In the genomic region with DNA sequence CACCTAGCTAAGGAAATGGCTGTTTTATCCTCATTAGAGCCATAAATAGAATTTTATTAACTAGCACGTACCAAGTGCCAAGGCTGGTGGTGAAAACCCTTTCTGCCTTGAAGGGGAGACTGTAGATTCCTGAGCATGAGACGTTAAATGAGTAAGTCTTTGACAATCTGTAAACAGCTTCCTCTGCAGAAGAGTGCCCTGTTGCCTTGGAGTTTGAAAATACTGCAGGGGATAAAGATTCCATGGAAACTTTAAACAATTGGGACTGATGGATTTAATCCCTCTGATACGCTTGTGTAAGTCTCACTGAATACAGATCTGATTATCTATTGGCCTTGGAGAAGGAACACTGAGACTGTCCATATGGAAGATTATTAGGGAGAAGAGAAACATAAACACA, we compare ENCODE assay signal across 20 cellular contexts.
"Had no signal": no experiment of that assay in that cellular context is flagged by ENCODE, and none has a peak within 500 bp of the region (broad histone marks: within the 10 kb centered on the region; RNA-seq: fewer than 3 reads in every experiment).

No MANE protein-coding gene starts in this region.

- H3K36me3 ChIP-seq: breast epithelium, SJSA1 had no signal

- DNase-seq: activated CD4-positive, alpha-beta memory T cell treated with anti-CD3 and anti-CD28 coated beads, Interleukin-2, amount 10 ng/mL, durations not matched to agents 7 days and 5 days; activated CD4-positive, alpha-beta T cell treated with anti-CD3 and anti-CD28 coated beads, Interleukin-2, amount 50 U/mL, for 1 hour; activated CD4-positive, CD25-positive, alpha-beta regulatory T cell; activated gamma-delta T cell; activated naive CD4-positive, alpha-beta T cell treated with anti-CD3 and anti-CD28 coated beads for 36 hours; activated T-cell treated with anti-CD3 and anti-CD28 coated beads for 4 hours; activated T-cell treated with anti-CD3 and anti-CD28 coated beads, Interleukin-2, amount 50 U/mL, for 48 hours; amygdala; central memory CD4-positive, alpha-beta T cell; KBM-7; NCI-H1092; NCI-H1417; NCI-H1930; NCI-H2171; NCI-H2227 treated with DMSO at 0.1 percent for 48 hours; NCI-H526; NCI-H774; SHP77 had no signal

- H3K27me3 ChIP-seq: breast epithelium, SJSA1 had no signal

- H3K4me1 ChIP-seq: breast epithelium, SJSA1 had no signal

- H3K4me3 ChIP-seq: breast epithelium, SJSA1 had no signal

- H3K9me3 ChIP-seq: breast epithelium, SJSA1 had no signal

- H3K27ac ChIP-seq: breast epithelium, SJSA1 had no signal
